ENCODE assay signal across 8 cellular contexts in genomic region chr2:216692636-216693413, GRCh38. TPM values are rescaled to one million over a fixed set of nuclear protein-coding genes. Genes with fewer than 3 reads are reported as not detected.
DNase-seq lines count a peak whose midpoint lies in the region; ATAC-seq, FAIRE-seq and TF ChIP-seq lines count a peak whose summit lies in the region.

No MANE protein-coding gene starts in this region.

- ATAC-seq in activated naive CD8-positive, alpha-beta T cell treated with anti-CD3 and anti-CD28 coated beads, Interleukin-2, amount 10 ng/mL, durations not matched to agents 7 days and 5 days (ENCODE audit: low read depth) = peak; percentile 71
- ATAC-seq in Right ventricle myocardium superior (ENCODE audit: poor library complexity) (peak; percentile 64), pancreas (peak; percentile 65 to 69 (median 66))

- FAIRE-seq in pancreas (lab: Jason Lieb, UNC) = no peak

- H3K27ac ChIP-seq in Karpas-422 (ENCODE audit: low read length) (no peak overlapping the region), pancreas (peak overlapping the region in 1 of 4 donors; percentile 3), tibial artery (peak overlapping the region; percentile 86 to 88)

- POLR2A ChIA-PET in activated naive CD8-positive, alpha-beta T cell treated with anti-CD3 and anti-CD28 coated beads, Interleukin-2, amount 10 ng/mL, durations not matched to agents 7 days and 5 days (lab: Charles Lee) = interaction anchor here (0.5 to 1.3 kb wide), 5 partner anchors 86 to 818 kb away, joined by 3 to 4 read pairs (median 3); no protein-coding TSS in a partner anchor

- no peaks in the 10 kb centered on the region for H4K20me1 ChIP-seq in Karpas-422 (ENCODE audit: insufficient read depth, low read depth, low read length)

- TF ChIP-seq CTCF in pancreas (IDR thresholded peaks at IDR 0.05) = no peak
- TF ChIP-seq CTCF in tibial artery (IDR thresholded peaks at IDR 0.05) = no peak

- no peaks in the 10 kb centered on the region for H3K9me2 ChIP-seq in Karpas-422 (replicated peaks; ENCODE audit: insufficient read depth, low read length)

- H3K27me3 ChIP-seq in Karpas-422 (ENCODE audit: low read length) (no peaks in the 10 kb centered on the region), pancreas (peaks cover 0 to 34% (median 4%) of the 10 kb centered on the region in 4 donors), tibial artery (no peaks in the 10 kb centered on the region)

- H3K4me1 ChIP-seq in Karpas-422 (ENCODE audit: low read length) = peaks cover 4% of the 10 kb centered on the region
- peaks cover 14 to 21% (median 17%) of the 10 kb centered on the region in 3 donors for H3K4me1 ChIP-seq in pancreas
- peaks cover 0 to 60% (median 46%) of the 10 kb centered on the region in 4 donors for H3K4me1 ChIP-seq in tibial artery

- H3K36me3 Mint-ChIP-seq in activated naive CD8-positive, alpha-beta T cell treated with anti-CD3 and anti-CD28 coated beads, Interleukin-2, amount 10 ng/mL, durations not matched to agents 7 days and 5 days = no peaks in the 10 kb centered on the region

- peaks cover 27% of the 10 kb centered on the region for H3K4me1 Mint-ChIP-seq in activated naive CD8-positive, alpha-beta T cell treated with anti-CD3 and anti-CD28 coated beads, Interleukin-2, amount 10 ng/mL, durations not matched to agents 7 days and 5 days

- H3K36me3 ChIP-seq in Karpas-422 (ENCODE audit: insufficient read depth, low read length) = no peaks in the 10 kb centered on the region
- no peaks in the 10 kb centered on the region for H3K36me3 ChIP-seq in pancreas
- peaks cover 0 to 13% (median 12%) of the 10 kb centered on the region in 3 donors for H3K36me3 ChIP-seq in tibial artery

- no peaks in the 10 kb centered on the region for H3K79me2 ChIP-seq in Karpas-422 (ENCODE audit: low read length)

- H3K4me3 ChIP-seq in Karpas-422 (ENCODE audit: low read length) = 0 out of 2 replicates have a peak overlapping the region, but pooled peaks have one; percentile 12
- H3K4me3 ChIP-seq in pancreas = peak overlapping the region in 3 of 4 donors; percentile 2 to 49 (median 27)
- H3K4me3 ChIP-seq in tibial artery = peak overlapping the region; percentile 67 to 71

- no peaks in the 10 kb centered on the region for H3K9me3 Mint-ChIP-seq in activated naive CD8-positive, alpha-beta T cell treated with anti-CD3 and anti-CD28 coated beads, Interleukin-2, amount 10 ng/mL, durations not matched to agents 7 days and 5 days

- intact Hi-C loops in Right ventricle myocardium superior (cut with DNase I) (no loop called here), pancreas (cut with DNase I) (loop anchor here in 1 of 3 donors (10.0 kb wide), 1 partner anchor 1022 kb away; no protein-coding TSS in a partner anchor), tibial artery (cut with DNase I; ENCODE audit: low total_unique reads) (loop anchor here (10.0 kb wide), 1 partner anchor 292 kb away; no protein-coding TSS in a partner anchor)

- DNase-seq in EL (peak; percentile 77), Karpas-422 (peak; percentile 77), SHP77 treated with DMSO at 0.1 percent for 48 hours (lab: John Stamatoyannopoulos, UW) (peak; percentile 74), Right ventricle myocardium superior (peak; percentile 91), pancreas (peak in 5 of 6 donors; percentile 42 to 79 (median 59)), tibial artery (peak; percentile 88 to 97), foreskin melanocyte (no peak)
- DNase-seq in activated naive CD8-positive, alpha-beta T cell treated with anti-CD3 and anti-CD28 coated beads, Interleukin-2, amount 10 ng/mL, durations not matched to agents 7 days and 5 days = peak; percentile 89

- WGBS in pancreas, 2 donors = 1% methylated on average over 28 of the region's 28 CpGs

- H3K27ac Mint-ChIP-seq in activated naive CD8-positive, alpha-beta T cell treated with anti-CD3 and anti-CD28 coated beads, Interleukin-2, amount 10 ng/mL, durations not matched to agents 7 days and 5 days = peak overlapping the region; percentile 88

- H3K9me3 ChIP-seq in Karpas-422 (ENCODE audit: low read length) (no peaks in the 10 kb centered on the region), pancreas (no peaks in the 10 kb centered on the region), tibial artery (no peaks in the 10 kb centered on the region)

- H3K4me3 Mint-ChIP-seq in activated naive CD8-positive, alpha-beta T cell treated with anti-CD3 and anti-CD28 coated beads, Interleukin-2, amount 10 ng/mL, durations not matched to agents 7 days and 5 days = peak overlapping the region; percentile 88

- no peak overlapping the region for H3K9ac ChIP-seq in Karpas-422 (ENCODE audit: low read length)

- H2AFZ ChIP-seq in Karpas-422 (ENCODE audit: low read length) = no peak overlapping the region

- peaks cover 30% of the 10 kb centered on the region for H3K27me3 Mint-ChIP-seq in activated naive CD8-positive, alpha-beta T cell treated with anti-CD3 and anti-CD28 coated beads, Interleukin-2, amount 10 ng/mL, durations not matched to agents 7 days and 5 days

- H3K4me2 ChIP-seq in Karpas-422 (ENCODE audit: low read depth, low read length, poor library complexity, severe bottlenecking) = peak overlapping the region; percentile 32

RNA-seq across cellular contexts. Expression of gene IGFBP5, which starts 2.5 kb away (rescaled TPM):
- not detected in 2 replicates for total RNA-seq in Karpas-422 (2014; rRNA removed; shearing (Covaris generic); ENCODE audit: low replicate concordance)
- total RNA-seq in activated naive CD8-positive, alpha-beta T cell treated with anti-CD3 and anti-CD28 coated beads, Interleukin-2, amount 10 ng/mL, durations not matched to agents 7 days and 5 days = under 1 TPM; 0.08 to 0.14 TPM
- total RNA-seq in Right ventricle myocardium superior (134 TPM), pancreas (10 to 100 TPM in 5 of 6 donors, 1 to 10 TPM in 1; 8.2 to 91.6 (median 28.8) TPM)
- polyA plus RNA-seq in pancreas = 10 to 100 TPM; 18.4 to 25.0 TPM

RNA-seq across cellular contexts. Expression of gene IGFBP2, which starts 59.6 kb away (rescaled TPM):
- total RNA-seq in Karpas-422 (2014; rRNA removed; shearing (Covaris generic); ENCODE audit: low replicate concordance) = not detected in 2 replicates
- 100 to 1,000 TPM in 1 of 2 experiments, 10 to 100 TPM in 1; 97.3 to 115 TPM for total RNA-seq in activated naive CD8-positive, alpha-beta T cell treated with anti-CD3 and anti-CD28 coated beads, Interleukin-2, amount 10 ng/mL, durations not matched to agents 7 days and 5 days
- total RNA-seq in Right ventricle myocardium superior (51.1 TPM), pancreas (100 to 1,000 TPM in 4 of 6 donors, 10 to 100 TPM in 2; 76.3 to 211 (median 155) TPM)
- polyA plus RNA-seq in pancreas = 10 to 100 TPM; 43.1 to 56.5 TPM

Comparison
In these comparisons a context has a peak if more than half of its experiments do, and no peak if none do; other contexts are left out.
1. H3K4me3 ChIP-seq: peak in every context shown above with its lines; median percentile 69 in tibial artery; 27 in pancreas; 12 in Karpas-422.
2. RNA of gene IGFBP2, which starts 59.6 kb away (total RNA-seq): 76.3 to 211 TPM in pancreas, 97.3 to 115 TPM in activated naive CD8-positive, alpha-beta T cell treated with anti-CD3 and anti-CD28 coated beads, Interleukin-2, amount 10 ng/mL, durations not matched to agents 7 days and 5 days and 51.1 TPM in Right ventricle myocardium superior (single experiment); not detected in Karpas-422; every median in the first group is over 10 times any median in the second.
3. Peak in every context shown above with its lines, with median percentiles within 50 percentile points of each other: ATAC-seq.